In the genomic region with DNA sequence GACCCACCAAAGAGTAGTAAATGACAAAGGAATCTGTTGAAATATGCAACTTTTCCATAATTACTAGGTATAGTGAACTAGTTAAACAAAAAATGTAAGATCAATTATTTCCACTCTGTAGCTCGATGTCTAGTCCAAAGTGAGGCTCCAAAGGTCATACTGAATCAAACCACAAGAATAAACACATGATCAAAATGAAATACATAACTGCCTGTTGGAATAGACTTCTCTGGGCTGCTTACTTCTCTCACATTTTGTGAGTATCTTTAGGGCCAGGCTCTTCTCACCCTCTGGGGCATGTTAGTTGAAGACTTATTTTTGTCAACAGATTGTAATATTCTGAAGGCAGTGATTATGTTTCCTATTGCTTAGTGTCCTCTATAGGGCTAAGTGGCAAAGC, we compare ENCODE assay signal across 15 cellular contexts.
DNase-seq lines count a peak whose midpoint lies in the region; ATAC-seq and TF ChIP-seq lines count a peak whose summit lies in the region.
"Had no signal": no experiment of that assay in that cellular context is flagged by ENCODE, and none has a peak within 500 bp of the region (broad histone marks: within the 10 kb centered on the region; RNA-seq: fewer than 3 reads in every experiment).

No MANE protein-coding gene starts in this region.

- POLR2A ChIA-PET in activated CD4-positive, alpha-beta memory T cell treated with anti-CD3 and anti-CD28 coated beads, Interleukin-2, amount 10 ng/mL, durations not matched to agents 7 days and 5 days (lab: Charles Lee), result no interaction called here

- peak overlapping the region; percentile 80 for H3K27ac Mint-ChIP-seq in HFFc6
- no peak overlapping the region for H3K27ac Mint-ChIP-seq in activated CD4-positive, alpha-beta memory T cell treated with anti-CD3 and anti-CD28 coated beads, Interleukin-2, amount 10 ng/mL, durations not matched to agents 7 days and 5 days
- H3K27ac Mint-ChIP-seq: IgD-negative memory B cell; T-helper 2 cell treated with Interferon-gamma antibody and Interleukin-4, amounts not matched to agents 5 μg/mL and 100 μg/mL, for 36 hours had no signal

- ATAC-seq in HG03432 (IDR thresholded peaks at IDR 0.05; ENCODE audit: unreplicated experiment), result no peak

- H3K4me3 Mint-ChIP-seq in HFFc6, result peak overlapping the region; percentile 57
- H3K4me3 Mint-ChIP-seq in activated CD4-positive, alpha-beta memory T cell treated with anti-CD3 and anti-CD28 coated beads, Interleukin-2, amount 10 ng/mL, durations not matched to agents 7 days and 5 days, result no peak overlapping the region
- H3K4me3 Mint-ChIP-seq: CD8-positive, alpha-beta memory T cell; IgD-negative memory B cell; T-helper 2 cell treated with Interferon-gamma antibody and Interleukin-4, amounts not matched to agents 5 μg/mL and 100 μg/mL, for 36 hours had no signal

- H3K4me3 ChIP-seq in adipocyte (ENCODE audit: low read length) (peak overlapping the region; percentile 42), liver (ENCODE audit: low read depth in 1 of 3, low read length in 3 of 3) (no peak overlapping the region), subcutaneous abdominal adipose tissue (ENCODE audit: low read depth in 1 of 5, low read length in 5 of 5) (no peak overlapping the region)

- H3K27ac ChIP-seq in liver (ENCODE audit: low read depth in 1 of 2, low read length in 2 of 2) (peak overlapping the region; percentile 71 to 84), subcutaneous abdominal adipose tissue (ENCODE audit: low read depth, low read length) (peak overlapping the region; percentile 87)

- CTCF ChIA-PET in activated CD4-positive, alpha-beta memory T cell treated with anti-CD3 and anti-CD28 coated beads, Interleukin-2, amount 10 ng/mL, durations not matched to agents 7 days and 5 days (lab: Charles Lee), result no interaction called here

- DNase-seq in HFFc6 (no peak), adipocyte (ENCODE audit: low read depth) (no peak), NOMO-1 treated with DMSO at 0.1 percent for 48 hours (lab: John Stamatoyannopoulos, UW; ENCODE audit: unreplicated experiment) (no peak), NCI-H69 (lab: John Stamatoyannopoulos, UW) (no peak)
- DNase-seq in activated CD4-positive, alpha-beta memory T cell treated with anti-CD3 and anti-CD28 coated beads, Interleukin-2, amount 10 ng/mL, durations not matched to agents 7 days and 5 days, result no peak
- DNase-seq: activated CD4-positive, alpha-beta T cell treated with anti-CD3 and anti-CD28 coated beads, Interleukin-2, amount 50 U/mL, for 48 hours; activated gamma-delta T cell; CD8-positive, alpha-beta memory T cell; NCI-H1417; NCI-H345 had no signal

- 17% methylated on average over 1 of the region's 1 CpG for WGBS in liver

- H3K36me3 Mint-ChIP-seq in HFFc6 (ENCODE audit: low read depth), result no peaks in the 10 kb centered on the region
- no peaks in the 10 kb centered on the region for H3K36me3 Mint-ChIP-seq in activated CD4-positive, alpha-beta memory T cell treated with anti-CD3 and anti-CD28 coated beads, Interleukin-2, amount 10 ng/mL, durations not matched to agents 7 days and 5 days (ENCODE audit: low read depth)

- H3K9me3 Mint-ChIP-seq in HFFc6, result no peaks in the 10 kb centered on the region
- peaks cover 6% of the 10 kb centered on the region for H3K9me3 Mint-ChIP-seq in activated CD4-positive, alpha-beta memory T cell treated with anti-CD3 and anti-CD28 coated beads, Interleukin-2, amount 10 ng/mL, durations not matched to agents 7 days and 5 days
- H3K9me3 Mint-ChIP-seq: CD8-positive, alpha-beta memory T cell; IgD-negative memory B cell; T-helper 2 cell treated with Interferon-gamma antibody and Interleukin-4, amounts not matched to agents 5 μg/mL and 100 μg/mL, for 36 hours had no signal

- TF ChIP-seq CTCF in HFFc6 (IDR thresholded peaks at IDR 0.05) (no peak), liver (IDR thresholded peaks at IDR 0.05; ENCODE audit: low read depth, low read length, missing input control) (no peak)

- H3K4me1 ChIP-seq in adipocyte (ENCODE audit: control insufficient read depth, insufficient read depth, low read length) (peaks cover 76% of the 10 kb centered on the region), liver (ENCODE audit: control insufficient read depth in 4 of 4, insufficient read depth in 4 of 4, low read length in 3 of 4) (peaks cover 2 to 20% (median 14%) of the 10 kb centered on the region in 4 donors), subcutaneous abdominal adipose tissue (ENCODE audit: control insufficient read depth in 5 of 5, insufficient read depth in 5 of 5, low read length in 5 of 5) (peaks cover 0 to 65% (median 49%) of the 10 kb centered on the region in 5 donors)

- H3K27me3 Mint-ChIP-seq in HFFc6 (ENCODE audit: insufficient read depth), result no peaks in the 10 kb centered on the region
- H3K27me3 Mint-ChIP-seq in activated CD4-positive, alpha-beta memory T cell treated with anti-CD3 and anti-CD28 coated beads, Interleukin-2, amount 10 ng/mL, durations not matched to agents 7 days and 5 days, result no peaks in the 10 kb centered on the region
- H3K27me3 Mint-ChIP-seq: CD8-positive, alpha-beta memory T cell; IgD-negative memory B cell had no signal

- peak; percentile 17 to 24 for TF ChIP-seq RAD21 in liver (IDR thresholded peaks at IDR 0.05)

- H3K36me3 ChIP-seq in adipocyte (ENCODE audit: control insufficient read depth, insufficient read depth, low read length, severe bottlenecking), result no peaks in the 10 kb centered on the region
- no peaks in the 10 kb centered on the region for H3K36me3 ChIP-seq in liver (ENCODE audit: control insufficient read depth in 4 of 4, insufficient read depth in 3 of 4, low read depth in 1 of 4, low read length in 3 of 4)
- H3K36me3 ChIP-seq in subcutaneous abdominal adipose tissue (ENCODE audit: control insufficient read depth in 5 of 5, insufficient read depth in 5 of 5, low read length in 5 of 5), result no peaks in the 10 kb centered on the region

- H3K9ac ChIP-seq in adipocyte (ENCODE audit: low read length) (peak overlapping the region; percentile 86), liver (ENCODE audit: low read depth in 1 of 2, low read length in 2 of 2) (no peak overlapping the region), subcutaneous abdominal adipose tissue (ENCODE audit: low read length in 5 of 5) (peak overlapping the region in 3 of 5 donors; percentile 12 to 80 (median 48))

- H3K4me1 Mint-ChIP-seq in HFFc6 (ENCODE audit: low read depth), result peaks cover 81% of the 10 kb centered on the region
- peaks cover 16% of the 10 kb centered on the region for H3K4me1 Mint-ChIP-seq in activated CD4-positive, alpha-beta memory T cell treated with anti-CD3 and anti-CD28 coated beads, Interleukin-2, amount 10 ng/mL, durations not matched to agents 7 days and 5 days

- no peaks in the 10 kb centered on the region for H3K27me3 ChIP-seq in adipocyte (replicated peaks; ENCODE audit: control insufficient read depth, insufficient read depth, low read length)
- no peaks in the 10 kb centered on the region for H3K27me3 ChIP-seq in liver (ENCODE audit: control insufficient read depth in 4 of 4, insufficient read depth in 4 of 4, low read length in 3 of 4)
- no peaks in the 10 kb centered on the region for H3K27me3 ChIP-seq in subcutaneous abdominal adipose tissue (ENCODE audit: control insufficient read depth in 5 of 5, insufficient read depth in 4 of 5, low read length in 5 of 5)

- H3K9me3 ChIP-seq in adipocyte (ENCODE audit: control insufficient read depth, low read length), result no peaks in the 10 kb centered on the region
- H3K9me3 ChIP-seq in liver (ENCODE audit: control insufficient read depth in 4 of 4, low read length in 3 of 4), result no peaks in the 10 kb centered on the region
- H3K9me3 ChIP-seq in subcutaneous abdominal adipose tissue (ENCODE audit: control insufficient read depth in 5 of 5, low read length in 5 of 5), result no peaks in the 10 kb centered on the region

TF ChIP-seq in liver, 16 proteins besides CTCF, POLR2A, EP300 and RAD21:
- TF ChIP-seq HNF4G (IDR thresholded peaks at IDR 0.05) (peak; percentile 60), HNF4A (conservative IDR thresholded peaks at IDR 0.05) (peak; percentile 87 to 89), RXRA (IDR thresholded peaks at IDR 0.05) (peak; percentile 22 to 47), SP1 (IDR thresholded peaks at IDR 0.05) (peak; percentile 61)
- TF ChIP-seq, protein P1, sequence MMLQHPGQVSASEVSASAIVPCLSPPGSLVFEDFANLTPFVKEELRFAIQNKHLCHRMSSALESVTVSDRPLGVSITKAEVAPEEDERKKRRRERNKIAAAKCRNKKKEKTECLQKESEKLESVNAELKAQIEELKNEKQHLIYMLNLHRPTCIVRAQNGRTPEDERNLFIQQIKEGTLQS (IDR thresholded peaks at IDR 0.05), result no peak
TF ChIP-seq in liver: peak in this region for 4.

Comparison
In these comparisons a context has a peak if more than half of its experiments do, and no peak if none do; other contexts are left out.
1. H3K9ac ChIP-seq: peak in adipocyte (single experiment) and subcutaneous abdominal adipose tissue (3 of 5); none in liver (0 of 2).